Comparison of ENCODE assay signal across 9 cellular contexts in genomic region chr10:124035928-124036558, GRCh38. TPM values are rescaled to one million over a fixed set of nuclear protein-coding genes. Genes with fewer than 3 reads are reported as not detected.
DNase-seq lines count a peak whose midpoint lies in the region; ATAC-seq, FAIRE-seq and TF ChIP-seq lines count a peak whose summit lies in the region.
"Had no signal": no experiment of that assay in that cellular context is flagged by ENCODE, and none has a peak within 500 bp of the region (broad histone marks: within the 10 kb centered on the region; RNA-seq: fewer than 3 reads in every experiment).

No MANE protein-coding gene starts in this region.

- ATAC-seq in HG03135 (IDR thresholded peaks at IDR 0.05; ENCODE audit: unreplicated experiment) = peak; percentile 98
- peak; percentile 43 for ATAC-seq in left ventricle myocardium superior

- POLR2A ChIA-PET in Caco-2 (lab: Charles Lee) = interaction anchor here (0.6 kb wide), 1 partner anchor 1082 kb away, joined by 3 read pairs; the partner anchor contains the start of gene C10orf88
- POLR2A ChIA-PET in A673 (lab: Charles Lee; ENCODE audit: low non-redundant PET) = no interaction called here

- H3K4me3 ChIP-seq in Caco-2 (ENCODE audit: low read depth, low read length) (no peak overlapping the region), A673 (ENCODE audit: low read depth, low read length, poor library complexity, severe bottlenecking) (no peak overlapping the region), vagina (no peak overlapping the region)
- H3K4me3 ChIP-seq: ovary had no signal

- TF ChIP-seq POLR2A in vagina (IDR thresholded peaks at IDR 0.05) = no peak

- H3K9me3 ChIP-seq in Caco-2 (no peaks in the 10 kb centered on the region), A673 (ENCODE audit: low read depth, low read length, poor library complexity, severe bottlenecking) (no peaks in the 10 kb centered on the region), vagina (no peaks in the 10 kb centered on the region)
- H3K9me3 ChIP-seq: ovary had no signal

- no peak overlapping the region for H3K27ac Mint-ChIP-seq in Caco-2 (ENCODE audit: unreplicated experiment)
- H3K27ac Mint-ChIP-seq in type B pancreatic cell = peak overlapping the region; percentile 63

- H3K4me1 Mint-ChIP-seq in Caco-2 (ENCODE audit: low read depth, unreplicated experiment) (peaks cover 7% of the 10 kb centered on the region), type B pancreatic cell (ENCODE audit: unreplicated experiment) (peaks cover 20% of the 10 kb centered on the region)

- no peaks in the 10 kb centered on the region for H3K27me3 ChIP-seq in Caco-2 (replicated peaks; ENCODE audit: control insufficient read depth, insufficient read depth, low read length)
- peaks cover 6% of the 10 kb centered on the region for H3K27me3 ChIP-seq in A673 (replicated peaks; ENCODE audit: insufficient read depth, low read depth, low read length, poor library complexity)
- H3K27me3 ChIP-seq in vagina = no peaks in the 10 kb centered on the region
- H3K27me3 ChIP-seq: ovary had no signal

- H3K27me3 Mint-ChIP-seq in Caco-2 (ENCODE audit: insufficient read depth, unreplicated experiment) (no peaks in the 10 kb centered on the region), type B pancreatic cell (no peaks in the 10 kb centered on the region)

- H3K27ac ChIP-seq in A673 (ENCODE audit: low read depth, low read length, poor library complexity, severe bottlenecking) (no peak overlapping the region), vagina (no peak overlapping the region)

- FAIRE-seq in GM19239 (lab: Jason Lieb, UNC) = peak; percentile 99

- BruUV-seq in Caco-2 (replicated peaks; lab: Mats Ljungman, UMichigan) (no TSS peak), A673 (replicated peaks; lab: Mats Ljungman, UMichigan) (no TSS peak)

- H3K4me1 ChIP-seq in Caco-2 (peaks cover 4% of the 10 kb centered on the region; the same call in 1 of the 2 replicates), A673 (ENCODE audit: insufficient read depth, low read length, poor library complexity, severe bottlenecking) (no peaks in the 10 kb centered on the region), vagina (peaks cover 10% of the 10 kb centered on the region)

- CTCF ChIA-PET in Caco-2 (lab: Charles Lee) (interaction anchor here (1.0 kb wide), 1 partner anchor 13 kb away, joined by 3 read pairs; no protein-coding TSS in a partner anchor), A673 (lab: Charles Lee) (no interaction called here)

- H3K36me3 ChIP-seq in Caco-2 (ENCODE audit: control insufficient read depth, insufficient read depth, low read length) (no peaks in the 10 kb centered on the region), A673 (ENCODE audit: insufficient read depth, low read length, poor library complexity, severe bottlenecking) (no peaks in the 10 kb centered on the region), vagina (peaks cover 0 to 10% of the 10 kb centered on the region in 2 donors)
- H3K36me3 ChIP-seq: ovary had no signal

- intact Hi-C loops in Caco-2 (cut with micrococcal nuclease; ENCODE audit: unreplicated experiment) = no loop called here
- intact Hi-C loops in left ventricle myocardium superior (cut with micrococcal nuclease) = no loop called here
- intact Hi-C loops in A673 (cut with micrococcal nuclease; ENCODE audit: unreplicated experiment) = no loop called here
- intact Hi-C loops in vagina (cut with DNase I) = loop anchor here (10.0 kb wide), 1 partner anchor 49 kb away; no protein-coding TSS in a partner anchor

- no peaks in the 10 kb centered on the region for H3K9me3 Mint-ChIP-seq in Caco-2 (ENCODE audit: unreplicated experiment)
- no peaks in the 10 kb centered on the region for H3K9me3 Mint-ChIP-seq in type B pancreatic cell

- DNase-seq in Caco-2 = peak; percentile 35 to 48
- peak; percentile 94 for DNase-seq in GM19239 (ENCODE audit: insufficient read length, low spot score)
- peak; percentile 64 for DNase-seq in SKM-1 (lab: John Stamatoyannopoulos, UW; ENCODE audit: unreplicated experiment)
- peak; percentile 61 for DNase-seq in left ventricle myocardium superior
- no peak for DNase-seq in type B pancreatic cell (ENCODE audit: extremely low spot score, unreplicated experiment)
- DNase-seq in A673 (ENCODE audit: low spot score) = no peak
- DNase-seq in vagina (ENCODE audit: extremely low spot score in 2 of 2) = no peak

- no peaks in the 10 kb centered on the region for H3K36me3 Mint-ChIP-seq in Caco-2 (ENCODE audit: insufficient read depth, unreplicated experiment)
- peaks cover 11% of the 10 kb centered on the region for H3K36me3 Mint-ChIP-seq in type B pancreatic cell

- H3K4me3 Mint-ChIP-seq in Caco-2 (ENCODE audit: unreplicated experiment) = no peak overlapping the region
- H3K4me3 Mint-ChIP-seq in type B pancreatic cell = peak overlapping the region; percentile 37

- TF ChIP-seq CTCF in Caco-2 (IDR thresholded peaks at IDR 0.05; ENCODE audit: insufficient read depth in 1 of 2, low read depth in 1 of 2, low read length in 1 of 2, severe bottlenecking in 1 of 2, unreplicated experiment in 1 of 2) (no peak), type B pancreatic cell (conservative IDR thresholded peaks at IDR 0.05) (no peak), A673 (conservative IDR thresholded peaks at IDR 0.05; ENCODE audit: low read depth, low read length) (no peak), vagina (IDR thresholded peaks at IDR 0.05) (no peak)

RNA-seq across cellular contexts. Expression of gene CHST15, which starts 57.4 kb away (rescaled TPM):
- total RNA-seq in Caco-2 (2022) (26.1 and 26.7 TPM in 2 replicates), left ventricle myocardium superior (4.0 TPM), type B pancreatic cell (ENCODE audit: low replicate concordance) (22.9 and 56.2 TPM in 2 replicates), A673 (2021) (1.7 and 2.7 TPM in 2 replicates), vagina (27.0 TPM)

Comparison
In these comparisons a context has a peak if more than half of its experiments do, and no peak if none do; other contexts are left out.
1. DNase-seq: peak in Caco-2 (2 of 2), GM19239 (single experiment), SKM-1 (single experiment) and left ventricle myocardium superior (single experiment); none in type B pancreatic cell (single experiment), A673 (single experiment) and vagina (0 of 2).